In genomic region chr2:238739668-238740067, GRCh38 we compare ENCODE assay signal across 1 cellular context.
TF ChIP-seq lines count a peak whose summit lies in the region.

No MANE protein-coding gene starts in this region.

TF ChIP-seq in H1, 55 proteins besides CTCF, POLR2A, EP300 and RAD21:
- TF ChIP-seq TAF7 (optimal IDR thresholded peaks at IDR 0.05; ENCODE audit: borderline replicate concordance, low read depth, low read length) (no peak), E2F6 (IDR thresholded peaks at IDR 0.05) (no peak), BACH1 (IDR thresholded peaks at IDR 0.05; ENCODE audit: low read length) (no peak), KDM5A (IDR thresholded peaks at IDR 0.05; ENCODE audit: low read length) (no peak), SUZ12 (IDR thresholded peaks at IDR 0.05; ENCODE audit: low read length) (no peak), SIN3A (conservative IDR thresholded peaks at IDR 0.05 in 1 of 2, IDR thresholded peaks at IDR 0.05 in 1 of 2; ENCODE audit: low read depth in 1 of 2, low read length in 2 of 2) (no peak), CBX5 (IDR thresholded peaks at IDR 0.05; ENCODE audit: low read depth, low read length) (no peak), SIX5 (IDR thresholded peaks at IDR 0.05; ENCODE audit: low read depth, low read length) (no peak)
